8 cellular contexts compared by ENCODE assay signal in genomic region chr14:65462411-65462810, GRCh38.
DNase-seq lines count a peak whose midpoint lies in the region; ATAC-seq and TF ChIP-seq lines count a peak whose summit lies in the region.

No MANE protein-coding gene starts in this region.

- peak; percentile 52 for DNase-seq in HCEC 1CT
- DNase-seq in NB4 (ENCODE audit: low read depth) = peak; percentile 19
- DNase-seq in iris pigment epithelial cell (ENCODE audit: low read depth) = peak; percentile 75
- no peak for DNase-seq in NCI-H2081 (lab: John Stamatoyannopoulos, UW)
- no peak for DNase-seq in NCI-H1092 treated with DMSO at 0.1 percent for 48 hours (lab: John Stamatoyannopoulos, UW)
- DNase-seq in SIG-M5 treated with dmso at 0.1 percent for 504 hours (lab: John Stamatoyannopoulos, UW; ENCODE audit: unreplicated experiment) = no peak

- ATAC-seq in GM18511 (IDR thresholded peaks at IDR 0.05; ENCODE audit: unreplicated experiment) (peak; percentile 73), HG03139 (IDR thresholded peaks at IDR 0.05; ENCODE audit: unreplicated experiment) (no peak)

- no peak for TF ChIP-seq CTCF in NB4 (IDR thresholded peaks at IDR 0.05; ENCODE audit: low read depth, low read length)

- no peak overlapping the region for H3K4me3 ChIP-seq in NB4 (ENCODE audit: low read depth, low read length)

- TF ChIP-seq POLR2A in NB4 (IDR thresholded peaks at IDR 0.05; ENCODE audit: extremely low read depth, insufficient read length) = no peak

Comparison
In these comparisons a context has a peak if more than half of its experiments do, and no peak if none do; other contexts are left out.
1. DNase-seq: peak in HCEC 1CT (single experiment), NB4 (single experiment) and iris pigment epithelial cell (single experiment); none in NCI-H2081 (0 of 2), NCI-H1092 treated with DMSO at 0.1 percent for 48 hours (single experiment) and SIG-M5 treated with dmso at 0.1 percent for 504 hours (single experiment).